Comparison of ENCODE assay signal across 30 cellular contexts in the genomic region with DNA sequence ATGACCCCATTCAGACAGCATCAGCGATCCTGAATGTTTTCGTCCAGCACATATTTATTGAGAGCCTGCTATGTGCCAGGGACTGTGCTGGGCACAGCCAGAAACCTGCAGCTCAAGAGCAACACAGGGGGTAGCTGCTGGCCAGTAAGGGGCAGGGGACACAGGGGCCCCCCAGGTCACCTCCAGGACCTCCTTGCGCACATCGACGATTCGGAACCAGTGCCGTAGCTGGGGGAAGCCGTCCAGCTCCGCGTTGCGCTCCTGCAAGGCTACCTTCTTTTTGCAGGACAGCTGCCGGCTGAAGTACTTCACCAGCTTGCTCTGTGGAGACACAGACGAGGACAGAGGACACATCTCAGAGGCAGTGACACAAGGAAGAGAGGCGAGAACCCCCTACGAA.
"Had no signal": no experiment of that assay in that cellular context is flagged by ENCODE, and none has a peak within 500 bp of the region (broad histone marks: within the 10 kb centered on the region; RNA-seq: fewer than 3 reads in every experiment).

No MANE protein-coding gene starts in this region.

- H3K27ac ChIP-seq: KMS-11 had no signal

- DNase-seq: Karpas-422, Kasumi-1, KG1, MG63, MM.1S, MV-4-11, NCI-H1048, NCI-H1092, NCI-H1105, NCI-H1105 treated with DMSO at 0.1 percent for 48 hours, NCI-H1417 treated with DMSO at 0.1 percent for 48 hours, NCI-H1436, NCI-H1436 treated with DMSO at 0.1 percent for 48 hours, NCI-H146, NCI-H1694, NCI-H1694 treated with DMSO at 0.1 percent for 48 hours, NCI-H187, NCI-H187 treated with DMSO at 0.1 percent for 48 hours, NCI-H1930, NCI-H2081, NCI-H2081 treated with DMSO at 0.1 percent for 48 hours, NCI-H2107, NCI-H2171, NCI-H2171 treated with DMSO at 0.1 percent for 48 hours, NCI-H2227 treated with DMSO at 0.1 percent for 48 hours, NCI-H226, NCI-H345, NCI-H446, NCI-H446 treated with DMSO at 0.1 percent for 48 hours had no signal

- H3K9me3 ChIP-seq: MG63 had no signal

- H3K4me3 ChIP-seq: MG63 had no signal

- H3K36me3 ChIP-seq: MG63 had no signal
